In genomic region chr17:16380640-16381495, GRCh38 we compare ENCODE assay signal across 8 cellular contexts. TPM values are rescaled to one million over a fixed set of nuclear protein-coding genes. Genes with fewer than 3 reads are reported as not detected.
DNase-seq lines count a peak whose midpoint lies in the region; ATAC-seq, FAIRE-seq and TF ChIP-seq lines count a peak whose summit lies in the region.

UBB (plus strand) TSS chr17:16381091; CDS start chr17:16381908, 817 bp downstream.

- peak within 1 kb of the TSS; percentile 88 for H3K4me3 ChIP-seq in A549
- peak within 1 kb of the TSS; percentile 29 for H3K4me3 ChIP-seq in WERI-Rb-1 (ENCODE audit: low read depth, low read length)
- H3K4me3 ChIP-seq in mammary epithelial cell (replicated peaks in 1 of 3; ENCODE audit: insufficient read depth in 1 of 3, low read depth in 2 of 3, low read length in 3 of 3): peak within 1 kb of the TSS; percentile 64 to 78 (median 68)
- peak within 1 kb of the TSS; percentile 92 for H3K4me3 ChIP-seq in smooth muscle cell

- peak; percentile 93 for ATAC-seq in A549
- peak; percentile 79 for ATAC-seq in HG03095 (IDR thresholded peaks at IDR 0.05; ENCODE audit: unreplicated experiment)

- TF ChIP-seq EP300 in A549 (IDR thresholded peaks at IDR 0.05): peak; percentile 12 to 56; a peak in 2 of 5 replicates

- CTCF ChIA-PET in A549 (lab: Yijun Ruan, JAX): interaction anchor here (0.6 to 10.2 kb wide), 6 partner anchors 17 to 240 kb away, joined by 3 to 132 read pairs (median 6); no protein-coding TSS in a partner anchor
- CTCF ChIA-PET in mammary epithelial cell (lab: Charles Lee; ENCODE audit: low non-redundant PET): interaction anchor here (0.6 kb wide), 1 partner anchor 83 kb away, joined by 4 read pairs; no protein-coding TSS in a partner anchor

- H3K79me2 ChIP-seq in mammary epithelial cell (ENCODE audit: insufficient read depth, low read length) (peaks cover 28% of the 10 kb centered on the region), smooth muscle cell (ENCODE audit: low read depth) (peaks cover 33% of the 10 kb centered on the region)

- no peak for FAIRE-seq in A549 (lab: Jason Lieb, UNC)

- peak within 1 kb of the TSS; percentile 92 for H2AFZ ChIP-seq in mammary epithelial cell (ENCODE audit: low read depth, low read length)
- peak within 1 kb of the TSS; percentile 83 for H2AFZ ChIP-seq in smooth muscle cell (ENCODE audit: low read depth)

- TF ChIP-seq CTCF in A549 (IDR thresholded peaks at IDR 0.05) (no peak), WERI-Rb-1 (IDR thresholded peaks at IDR 0.05; ENCODE audit: low read depth, low read length) (no peak), mammary epithelial cell (conservative IDR thresholded peaks at IDR 0.05 in 1 of 2, IDR thresholded peaks at IDR 0.05 in 1 of 2; ENCODE audit: extremely low read depth in 1 of 2, insufficient read depth in 1 of 2, low read depth in 1 of 2, low read length in 2 of 2) (no peak), smooth muscle cell (IDR thresholded peaks at IDR 0.05; ENCODE audit: borderline replicate concordance, insufficient read depth, poor library complexity, severe bottlenecking) (no peak)

- H3K4me1 ChIP-seq in A549 (peaks cover 43% of the 10 kb centered on the region), mammary epithelial cell (ENCODE audit: insufficient read depth, low read length) (peaks cover 26% of the 10 kb centered on the region), smooth muscle cell (ENCODE audit: low read depth) (peaks cover 25% of the 10 kb centered on the region)

- no peaks in the 10 kb centered on the region for H3K27me3 ChIP-seq in WERI-Rb-1 (ENCODE audit: insufficient read depth, low read depth, severe bottlenecking)
- H3K27me3 ChIP-seq in mammary epithelial cell (ENCODE audit: insufficient read depth, low read length): no peaks in the 10 kb centered on the region
- no peaks in the 10 kb centered on the region for H3K27me3 ChIP-seq in smooth muscle cell (ENCODE audit: low read depth)

- no peaks in the 10 kb centered on the region for H3K36me3 ChIP-seq in WERI-Rb-1
- H3K36me3 ChIP-seq in mammary epithelial cell (ENCODE audit: insufficient read depth, low read length): peaks cover 4% of the 10 kb centered on the region
- H3K36me3 ChIP-seq in smooth muscle cell (ENCODE audit: low read depth): no peaks in the 10 kb centered on the region

- H3K9ac ChIP-seq in mammary epithelial cell (ENCODE audit: insufficient read depth, low read length): peak within 1 kb of the TSS; percentile 85
- H3K9ac ChIP-seq in smooth muscle cell (ENCODE audit: low read depth): peak within 1 kb of the TSS; percentile 97

- 1% methylated on average over 61 of the region's 67 CpGs for WGBS in A549 (ENCODE audit: missing lambda C conversion rate)
- WGBS in mammary epithelial cell (ENCODE audit: low coverage, missing lambda C conversion rate): 3% methylated on average over 31 of the region's 67 CpGs
- WGBS in smooth muscle cell (ENCODE audit: low lambda C conversion rate): under 1% methylated on average over 48 of the region's 67 CpGs

- TF ChIP-seq RAD21 in A549 (conservative IDR thresholded peaks at IDR 0.05 in 1 of 2, IDR thresholded peaks at IDR 0.05 in 1 of 2): no peak

- H3K4me2 ChIP-seq in A549: peak within 1 kb of the TSS; percentile 93
- peak within 1 kb of the TSS; percentile 85 for H3K4me2 ChIP-seq in mammary epithelial cell (ENCODE audit: insufficient read depth, low read depth, low read length)
- peak within 1 kb of the TSS; percentile 89 for H3K4me2 ChIP-seq in smooth muscle cell

- no peaks in the 10 kb centered on the region for H3K9me3 ChIP-seq in A549
- peaks cover 7% of the 10 kb centered on the region for H3K9me3 ChIP-seq in WERI-Rb-1 (ENCODE audit: severe bottlenecking)
- H3K9me3 ChIP-seq in mammary epithelial cell (replicated peaks; ENCODE audit: insufficient read depth, low read length): no peaks in the 10 kb centered on the region
- H3K9me3 ChIP-seq in smooth muscle cell (replicated peaks; ENCODE audit: low read depth): no peaks in the 10 kb centered on the region

- intact Hi-C loops in mammary epithelial cell (cut with micrococcal nuclease): loop anchor here (1.0 kb wide), 1 partner anchor 57 kb away; no protein-coding TSS in a partner anchor

- peaks cover 23% of the 10 kb centered on the region for H3F3A ChIP-seq in smooth muscle cell (ENCODE audit: low read depth)

- TF ChIP-seq POLR2A in A549 (IDR thresholded peaks at IDR 0.05; ENCODE audit: low read length): peak; percentile 100
- TF ChIP-seq POLR2A in GM18526 (IDR thresholded peaks at IDR 0.05; ENCODE audit: extremely low read depth, insufficient read length): peak; percentile 100

- peak within 1 kb of the TSS; percentile 91 to 95 for H3K27ac ChIP-seq in A549
- H3K27ac ChIP-seq in WERI-Rb-1: peak within 1 kb of the TSS; percentile 25
- H3K27ac ChIP-seq in mammary epithelial cell (ENCODE audit: insufficient read depth, low read depth, low read length): peak within 1 kb of the TSS; percentile 95
- peak within 1 kb of the TSS; percentile 97 for H3K27ac ChIP-seq in smooth muscle cell (ENCODE audit: low read depth)

- dilution Hi-C loops in mammary epithelial cell (cut with HindIII; ENCODE audit: low sequenced_read_pairs): no loop called here

- no TSS peak for BruUV-seq in mammary epithelial cell (replicated peaks; lab: Mats Ljungman, UMichigan)

- DNase-seq in A549 (ENCODE audit: low read depth in 1 of 2, low spot score in 1 of 2) (peak; percentile 92 to 100), NCI-H2196 (lab: John Stamatoyannopoulos, UW; ENCODE audit: unreplicated experiment) (peak; percentile 79), WERI-Rb-1 (peak; percentile 38), mammary epithelial cell (peak; percentile 97), iPS-NIHi11 (ENCODE audit: low spot score) (peak; percentile 93), smooth muscle cell (lab: John Stamatoyannopoulos, UW; ENCODE audit: unreplicated experiment) (peak; percentile 96)

- in situ Hi-C loops in mammary epithelial cell (cut with MboI; ENCODE audit: low sequenced_read_pairs in 2 of 2): loop anchor here in 1 of 2 donors (25.0 kb wide), 1 partner anchor 131 kb away; no protein-coding TSS in a partner anchor

- H4K20me1 ChIP-seq in mammary epithelial cell (ENCODE audit: insufficient read depth, low read length) (no peaks in the 10 kb centered on the region), smooth muscle cell (ENCODE audit: low read depth) (peaks cover 33% of the 10 kb centered on the region)

- POLR2A ChIA-PET in A549 (lab: Yijun Ruan, JAX): interaction anchor here (0.5 to 2.3 kb wide), 54 partner anchors 10 to 1315 kb away, joined by 3 to 57 read pairs (median 4); partner anchors contain the start of genes CENPV, LRRC75A, NCOR1 and PIGL

TF ChIP-seq in A549, 52 proteins besides CTCF, POLR2A, EP300 and RAD21 (continues in another document):
- TF ChIP-seq SMC3 (IDR thresholded peaks at IDR 0.05) (peak; percentile 23), ZFP36 (IDR thresholded peaks at IDR 0.05; ENCODE audit: borderline replicate concordance, partially characterized antibody) (peak; percentile 16), NR3C1 (IDR thresholded peaks at IDR 0.05) (no peak), HMGXB4 (CRISPR knock-in tag; IDR thresholded peaks at IDR 0.05; ENCODE audit: borderline replicate concordance) (peak; percentile 87), JUNB (IDR thresholded peaks at IDR 0.05) (no peak), BCL3 (IDR thresholded peaks at IDR 0.05) (peak; percentile 98), MAZ (IDR thresholded peaks at IDR 0.05; ENCODE audit: borderline replicate concordance, low read depth, low read length) (peak; percentile 80; the same call in 1 of the 2 replicates)

RNA-seq across cellular contexts. Expression of gene UBB, which starts in this region (rescaled TPM):
- 2,851 and 4,311 TPM in 2 replicates for polyA plus RNA-seq in A549 (2011; rRNA removed)
- 3,984 and 4,472 TPM in 2 replicates for polyA plus RNA-seq in A549 (2012; cell fraction: cytosol; rRNA removed)
- 2,091 and 2,511 TPM in 2 replicates for polyA plus RNA-seq in A549 (2012; cell fraction: nucleus; rRNA removed)
- polyA plus RNA-seq in A549 (2017; fragmentation: RNase III; extraction: RNeasy Plus Mini Kit Qiagen cat#74134 plus additional on column Dnase treatment): 2,383 to 2,467 TPM (median 2,404 TPM) in 3 replicates
- polyA minus RNA-seq in A549 (2011; rRNA and poly(A)+ RNA removed): 2,750 and 3,886 TPM in 2 replicates
- 100 to 1,000 TPM; 633 to 696 TPM for total RNA-seq in mammary epithelial cell
- polyA plus RNA-seq in mammary epithelial cell: 999 TPM
- 1,322 TPM for polyA minus RNA-seq in mammary epithelial cell
- 1,100 and 1,184 TPM in 2 replicates for total RNA-seq in smooth muscle cell
- polyA plus RNA-seq in smooth muscle cell: 2,038 and 2,323 TPM in 2 replicates

Comparison
In these comparisons a context has a peak if more than half of its experiments do, and no peak if none do; other contexts are left out.
1. Peak in every context shown above with its lines: DNase-seq, ATAC-seq, H3K4me3 ChIP-seq and H3K27ac ChIP-seq.
2. DNase-seq: peak in every context shown above with its lines; median percentile 97 in mammary epithelial cell; 96 in A549; 96 in smooth muscle cell; 93 in iPS-NIHi11; 79 in NCI-H2196; 38 in WERI-Rb-1.
3. H3K27ac ChIP-seq: peak in every context shown above with its lines; median percentile 97 in smooth muscle cell; 95 in mammary epithelial cell; 93 in A549; 25 in WERI-Rb-1.
4. H3K4me3 ChIP-seq: peak in every context shown above with its lines; median percentile 92 in smooth muscle cell; 88 in A549; 68 in mammary epithelial cell; 29 in WERI-Rb-1.